ENCODE assay signal across 9 cellular contexts in genomic region chr12:1576410-1577240, GRCh38. TPM values are rescaled to one million over a fixed set of nuclear protein-coding genes. Genes with fewer than 3 reads are reported as not detected.
DNase-seq lines count a peak whose midpoint lies in the region; ATAC-seq and TF ChIP-seq lines count a peak whose summit lies in the region.
"Had no signal": no experiment of that assay in that cellular context is flagged by ENCODE, and none has a peak within 500 bp of the region (broad histone marks: within the 10 kb centered on the region; RNA-seq: fewer than 3 reads in every experiment).

No MANE protein-coding gene starts in this region.

- peaks cover 5% of the 10 kb centered on the region for H4K20me1 ChIP-seq in Loucy (ENCODE audit: insufficient read depth, low read length, poor library complexity, severe bottlenecking)

- H3K4me2 ChIP-seq in Loucy (ENCODE audit: low read depth, low read length, poor library complexity, severe bottlenecking) (peak overlapping the region; percentile 48), mesendoderm (ENCODE audit: low read length) (no peak overlapping the region)

- H3K27me3 ChIP-seq in Loucy (ENCODE audit: insufficient read depth, low read length, poor library complexity, severe bottlenecking): peaks cover 61% of the 10 kb centered on the region
- H3K27me3 ChIP-seq in mesendoderm (ENCODE audit: insufficient read depth, low read length, poor library complexity): no peaks in the 10 kb centered on the region
- H3K27me3 ChIP-seq in upper lobe of left lung: no peaks in the 10 kb centered on the region

- no peak overlapping the region for H2AFZ ChIP-seq in Loucy (ENCODE audit: low read length)

- H4K5ac ChIP-seq in mesendoderm (ENCODE audit: low read length): no peak overlapping the region

- H3K36me3 ChIP-seq in Loucy (ENCODE audit: insufficient read depth, low read length): no peaks in the 10 kb centered on the region
- H3K36me3 ChIP-seq in mesendoderm (ENCODE audit: control insufficient read depth, insufficient read depth, low read length): no peaks in the 10 kb centered on the region
- no peaks in the 10 kb centered on the region for H3K36me3 ChIP-seq in upper lobe of left lung

- no peaks in the 10 kb centered on the region for H3K9me2 ChIP-seq in Loucy (replicated peaks; ENCODE audit: low read depth, low read length)

- H3K9ac ChIP-seq in Loucy (ENCODE audit: low read depth, low read length, poor library complexity, severe bottlenecking) (no peak overlapping the region), mesendoderm (ENCODE audit: low read length) (no peak overlapping the region)

- no peaks in the 10 kb centered on the region for H3K9me3 ChIP-seq in Loucy (ENCODE audit: insufficient read depth, low read depth, low read length)
- no peaks in the 10 kb centered on the region for H3K9me3 ChIP-seq in upper lobe of left lung

- no peak for TF ChIP-seq EP300 in upper lobe of left lung (IDR thresholded peaks at IDR 0.05)

- H3K4me1 ChIP-seq in Loucy (ENCODE audit: insufficient read depth, low read length, poor library complexity, severe bottlenecking) (peaks cover 20% of the 10 kb centered on the region), mesendoderm (ENCODE audit: control insufficient read depth, low read depth, low read length) (peaks cover 2% of the 10 kb centered on the region), upper lobe of left lung (peaks cover 20 to 22% (median 21%) of the 10 kb centered on the region in 4 donors)

- WGBS in mesendoderm (ENCODE audit: extremely low coverage, insufficient coverage, low lambda C conversion rate): no CpG with 5 or more reads among the region's 21 CpGs
- WGBS in upper lobe of left lung, 2 donors: 47 to 57% methylated on average over 21 of the region's 21 CpGs

- H4K8ac ChIP-seq in mesendoderm (ENCODE audit: low read depth, low read length): no peak overlapping the region

- H3K79me1 ChIP-seq in mesendoderm (ENCODE audit: low read length): no peaks in the 10 kb centered on the region

- H3K4ac ChIP-seq in mesendoderm (ENCODE audit: low read depth, low read length): no peak overlapping the region

- TF ChIP-seq POLR2A in upper lobe of left lung (IDR thresholded peaks at IDR 0.05): no peak

- no peak overlapping the region for H2AK5ac ChIP-seq in mesendoderm (ENCODE audit: low read length)

- H3K23ac ChIP-seq in mesendoderm (ENCODE audit: low read length): no peak overlapping the region

- H3F3A ChIP-seq in Loucy (ENCODE audit: low read depth): no peaks in the 10 kb centered on the region

- DNase-seq in coronary artery (ENCODE audit: low spot score): no peak
- peak; percentile 74 for DNase-seq in mesendoderm
- DNase-seq in upper lobe of left lung: no peak
- DNase-seq: stimulated activated naive CD4-positive, alpha-beta T cell treated with Interleukin-2 at 50 U/mL for 16 hours had no signal

- H2BK15ac ChIP-seq in mesendoderm (replicated peaks; ENCODE audit: low read depth): no peak overlapping the region

- H3K18ac ChIP-seq in mesendoderm (ENCODE audit: low read length): no peak overlapping the region

- H2BK5ac ChIP-seq in mesendoderm (ENCODE audit: low read length): no peak overlapping the region

- H3K56ac ChIP-seq in mesendoderm (ENCODE audit: low read length): no peak overlapping the region

- H3K79me2 ChIP-seq in Loucy (ENCODE audit: insufficient read depth, low read length) (no peaks in the 10 kb centered on the region), mesendoderm (ENCODE audit: control insufficient read depth, insufficient read depth, low read length) (no peaks in the 10 kb centered on the region)

- ATAC-seq in upper lobe of left lung (ENCODE audit: low FRiP score in 2 of 2) (peak; percentile 15 to 55), HG03521 (IDR thresholded peaks at IDR 0.05; ENCODE audit: unreplicated experiment) (no peak), HG02973 (IDR thresholded peaks at IDR 0.05; ENCODE audit: unreplicated experiment) (no peak), GM18861 (IDR thresholded peaks at IDR 0.05; ENCODE audit: unreplicated experiment) (no peak)
- ATAC-seq: HCT116 had no signal

- H3K27ac ChIP-seq in coronary artery (peak overlapping the region; percentile 56 to 73), mesendoderm (ENCODE audit: low read depth, low read length) (no peak overlapping the region), upper lobe of left lung (peak overlapping the region; percentile 16 to 71 (median 44))

- TF ChIP-seq CTCF in Loucy (conservative IDR thresholded peaks at IDR 0.05; ENCODE audit: low read length): no peak
- no peak for TF ChIP-seq CTCF in coronary artery (IDR thresholded peaks at IDR 0.05)
- TF ChIP-seq CTCF in upper lobe of left lung (IDR thresholded peaks at IDR 0.05): no peak

- H2BK120ac ChIP-seq in mesendoderm (ENCODE audit: low read depth, low read length): no peak overlapping the region

- H3K4me3 ChIP-seq in Loucy (ENCODE audit: low read length, poor library complexity, severe bottlenecking) (peak overlapping the region; percentile 11), coronary artery (peak overlapping the region; percentile 56), mesendoderm (ENCODE audit: low read length) (no peak overlapping the region), upper lobe of left lung (peak overlapping the region in 3 of 4 donors; percentile 6 to 14 (median 11))

RNA-seq across cellular contexts. Expression of gene FBXL14, which starts 17.8 kb away (rescaled TPM):
- 2.8 TPM for polyA plus RNA-seq in mesendoderm (2013, experiment 1 of 2)
- 2.9 TPM for polyA plus RNA-seq in mesendoderm (2013, experiment 2 of 2)
- total RNA-seq in upper lobe of left lung: 10 to 100 TPM in 4 of 6 donors, 1 to 10 TPM in 2; 8.5 to 22.0 (median 14.4) TPM

RNA-seq across cellular contexts. Expression of gene WNT5B, which starts 52.4 kb away (rescaled TPM):
- 4.7 TPM for polyA plus RNA-seq in mesendoderm (2013, experiment 1 of 2)
- polyA plus RNA-seq in mesendoderm (2013, experiment 2 of 2): 4.9 TPM
- 1 to 10 TPM in 5 of 6 donors, not detected in 1; 5.8 to 9.7 (median 7.0) TPM for total RNA-seq in upper lobe of left lung

Comparison
In these comparisons a context has a peak if more than half of its experiments do, and no peak if none do; other contexts are left out.
1. ATAC-seq: peak in upper lobe of left lung (2 of 2); none in HG03521 (single experiment), HG02973 (single experiment) and GM18861 (single experiment).